8 cellular contexts compared by ENCODE assay signal in genomic region chr12:124036117-124037109, GRCh38.
DNase-seq lines count a peak whose midpoint lies in the region; ATAC-seq and TF ChIP-seq lines count a peak whose summit lies in the region.

No MANE protein-coding gene starts in this region.

- no peak overlapping the region for H3K27ac ChIP-seq in iPS DF 6.9 (ENCODE audit: low read length)

- no peak for ATAC-seq in HG02571 (IDR thresholded peaks at IDR 0.05; ENCODE audit: unreplicated experiment)
- ATAC-seq in HG03039 (IDR thresholded peaks at IDR 0.05; ENCODE audit: unreplicated experiment): no peak

- H3K27ac Mint-ChIP-seq in Calu3 (ENCODE audit: unreplicated experiment): no peak overlapping the region

- H3K27me3 Mint-ChIP-seq in Calu3 (ENCODE audit: unreplicated experiment): peaks cover 35% of the 10 kb centered on the region

- no peaks in the 10 kb centered on the region for H3K9me3 ChIP-seq in iPS DF 6.9 (ENCODE audit: control insufficient read depth, insufficient read depth, low read length)

- no peak overlapping the region for H3K4me3 ChIP-seq in iPS DF 6.9 (ENCODE audit: low read length)

- TF ChIP-seq CTCF in Calu3 (IDR thresholded peaks at IDR 0.05; ENCODE audit: unreplicated experiment): peak; percentile 74

- H3K27me3 ChIP-seq in iPS DF 6.9 (ENCODE audit: control insufficient read depth, insufficient read depth, low read length): no peaks in the 10 kb centered on the region

- no peak overlapping the region for H3K4me3 Mint-ChIP-seq in Calu3 (ENCODE audit: low read depth, unreplicated experiment)

- CTCF ChIA-PET in Calu3 (lab: Charles Lee): interaction anchor here (1.0 to 1.9 kb wide), 3 partner anchors 278 to 735 kb away, joined by 3 to 5 read pairs (median 3); no protein-coding TSS in a partner anchor

- H3K9me3 Mint-ChIP-seq in Calu3 (ENCODE audit: low read depth, unreplicated experiment): no peaks in the 10 kb centered on the region

- in situ Hi-C loops in SK-MEL-5 (cut with HindIII; ENCODE audit: low pct_unique_long_range_greater_than_20kb, low sequenced_read_pairs): no loop called here

- H3K36me3 ChIP-seq in iPS DF 6.9 (ENCODE audit: control insufficient read depth, insufficient read depth, low read length): no peaks in the 10 kb centered on the region

- intact Hi-C loops in Calu3 (cut with micrococcal nuclease; ENCODE audit: unreplicated experiment): loop anchor here (1.0 to 10.0 kb wide), 4 partner anchors 285 to 861 kb away; no protein-coding TSS in a partner anchor

- peaks cover 5% of the 10 kb centered on the region for H3K4me1 Mint-ChIP-seq in Calu3 (ENCODE audit: low read depth, unreplicated experiment)

- H3K36me3 Mint-ChIP-seq in Calu3 (ENCODE audit: insufficient read depth, unreplicated experiment): no peaks in the 10 kb centered on the region

- BruUV-seq in Calu3 (replicated peaks; lab: Mats Ljungman, UMichigan): no TSS peak

- WGBS in iPS DF 6.9 (ENCODE audit: insufficient coverage, insufficient read length): no CpG with 5 or more reads among the region's 16 CpGs

- H3K4me1 ChIP-seq in iPS DF 6.9 (ENCODE audit: control insufficient read depth, insufficient read depth, low read length): no peaks in the 10 kb centered on the region

- DNase-seq in Calu3 (peak; percentile 50), HuH-7 (ENCODE audit: low spot score) (peak; percentile 25), SK-MEL-5 (ENCODE audit: low read depth, low spot score) (peak; percentile 58), astrocyte of the hippocampus (ENCODE audit: low read depth, low spot score) (peak; percentile 75), iPS DF 6.9 (ENCODE audit: low read depth, low spot score) (peak; percentile 25)
- peak; percentile 28 for DNase-seq in stimulated activated CD4-positive, alpha-beta T cell treated with anti-CD3 and anti-CD28 coated beads, Interleukin-12 subunit alpha, Interleukin-12 subunit beta, amount 100 ng/mL, for 4 hours

Comparison
In these comparisons a context has a peak if more than half of its experiments do, and no peak if none do; other contexts are left out.
1. DNase-seq: peak in every context shown above with its lines; median percentile 75 in astrocyte of the hippocampus; 58 in SK-MEL-5; 50 in Calu3; 28 in stimulated activated CD4-positive, alpha-beta T cell treated with anti-CD3 and anti-CD28 coated beads, Interleukin-12 subunit alpha, Interleukin-12 subunit beta, amount 100 ng/mL, for 4 hours; 25 in HuH-7; 25 in iPS DF 6.9.